In the genomic region with DNA sequence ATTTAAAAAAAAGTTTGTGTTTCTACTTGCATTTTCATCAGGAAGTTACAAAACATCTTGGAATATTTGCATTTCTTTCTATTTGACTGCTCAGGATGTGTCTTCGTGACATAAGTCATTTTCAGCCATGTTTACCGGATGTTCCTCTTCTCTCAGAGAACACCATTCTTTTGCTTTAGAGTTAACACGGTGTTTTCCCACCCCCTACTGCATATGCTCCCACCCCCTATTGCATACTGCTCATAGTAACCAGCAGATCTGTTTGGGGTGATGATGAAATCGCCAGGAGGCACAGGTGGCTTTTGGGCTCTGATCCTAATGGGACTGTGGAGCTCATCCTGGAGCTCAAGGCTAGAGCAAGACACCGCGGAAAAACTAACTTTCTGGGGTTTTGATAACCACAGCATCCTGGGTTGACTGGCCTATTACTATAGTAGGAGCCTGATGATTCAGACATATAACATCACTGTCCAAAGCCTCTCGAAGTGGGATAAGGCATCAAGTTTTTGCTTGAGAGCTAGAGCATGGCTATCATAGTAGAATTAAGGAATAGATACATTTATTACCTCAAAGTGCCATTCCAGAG, we compare ENCODE assay signal across 12 cellular contexts.
DNase-seq lines count a peak whose midpoint lies in the region; ATAC-seq, FAIRE-seq and TF ChIP-seq lines count a peak whose summit lies in the region.
"Had no signal": no experiment of that assay in that cellular context is flagged by ENCODE, and none has a peak within 500 bp of the region (broad histone marks: within the 10 kb centered on the region; RNA-seq: fewer than 3 reads in every experiment).

No MANE protein-coding gene starts in this region.

- no peaks in the 10 kb centered on the region for H3K79me2 ChIP-seq in GM23248 (ENCODE audit: insufficient read depth)
- no peaks in the 10 kb centered on the region for H3K79me2 ChIP-seq in keratinocyte (ENCODE audit: control insufficient read depth, insufficient read depth, low read length)

- H3K27me3 ChIP-seq in GM23248 (replicated peaks; ENCODE audit: insufficient read depth) (no peaks in the 10 kb centered on the region), keratinocyte (ENCODE audit: control insufficient read depth, extremely low read depth, insufficient read depth, low read length) (no peaks in the 10 kb centered on the region), A673 (replicated peaks; ENCODE audit: insufficient read depth, low read depth, low read length, poor library complexity) (no peaks in the 10 kb centered on the region)

- DNase-seq in GM23248 (peak; percentile 27), keratinocyte (ENCODE audit: low read depth, low spot score) (no peak), A673 (ENCODE audit: low spot score) (no peak)
- DNase-seq in stimulated activated CD4-positive, alpha-beta T cell treated with anti-CD3 and anti-CD28 coated beads, Interleukin-1b, Interleukin-23, amount 100 ng/mL, for 48 hours: no peak
- DNase-seq in activated CD4-positive, alpha-beta memory T cell treated with anti-CD3 and anti-CD28 coated beads, Interleukin-2, amount 10 ng/mL, durations not matched to agents 7 days and 5 days: no peak
- DNase-seq: activated CD4-positive, alpha-beta T cell treated with anti-CD3 and anti-CD28 coated beads, Interleukin-2, amount 50 U/mL, for 1 hour; NCI-H2081; SIG-M5; stimulated activated CD4-positive, alpha-beta T cell treated with anti-CD3 and anti-CD28 coated beads, Interleukin-2, amount 100 ng/mL, for 24 hours had no signal

- in situ Hi-C loops in GM23248 (cut with MboI): no loop called here

- H3F3A ChIP-seq in GM23248 (ENCODE audit: insufficient read depth): peaks cover 13% of the 10 kb centered on the region; the same call in 1 of the 2 replicates

- peaks cover 43% of the 10 kb centered on the region for H3K27me3 Mint-ChIP-seq in activated CD4-positive, alpha-beta memory T cell treated with anti-CD3 and anti-CD28 coated beads, Interleukin-2, amount 10 ng/mL, durations not matched to agents 7 days and 5 days

- H3K4me3 ChIP-seq in GM23248 (no peak overlapping the region), keratinocyte (ENCODE audit: control insufficient read depth in 2 of 3, extremely low read depth in 1 of 3, insufficient read depth in 2 of 3, low read depth in 1 of 3, low read length in 3 of 3) (no peak overlapping the region), A673 (ENCODE audit: low read depth, low read length, poor library complexity, severe bottlenecking) (no peak overlapping the region)

- BruUV-seq in A673 (replicated peaks; lab: Mats Ljungman, UMichigan): no TSS peak

- H4K20me1 ChIP-seq in GM23248 (ENCODE audit: insufficient read depth) (no peaks in the 10 kb centered on the region), keratinocyte (ENCODE audit: control insufficient read depth, extremely low read depth, insufficient read depth, low read length) (no peaks in the 10 kb centered on the region)

- no peaks in the 10 kb centered on the region for H3K36me3 Mint-ChIP-seq in activated CD4-positive, alpha-beta memory T cell treated with anti-CD3 and anti-CD28 coated beads, Interleukin-2, amount 10 ng/mL, durations not matched to agents 7 days and 5 days (ENCODE audit: low read depth)

- H3K36me3 ChIP-seq in GM23248 (ENCODE audit: low read depth): no peaks in the 10 kb centered on the region
- no peaks in the 10 kb centered on the region for H3K36me3 ChIP-seq in keratinocyte (ENCODE audit: control insufficient read depth in 2 of 2, extremely low read depth in 1 of 2, insufficient read depth in 2 of 2, low read length in 2 of 2)
- no peaks in the 10 kb centered on the region for H3K36me3 ChIP-seq in A673 (ENCODE audit: insufficient read depth, low read length, poor library complexity, severe bottlenecking)

- H3K27ac ChIP-seq in GM23248 (peak overlapping the region; percentile 61; the same call in 1 of the 2 replicates), keratinocyte (ENCODE audit: control insufficient read depth, insufficient read depth, low read length) (peak overlapping the region; percentile 86), A673 (ENCODE audit: low read depth, low read length, poor library complexity, severe bottlenecking) (no peak overlapping the region)

- H2AFZ ChIP-seq in GM23248: no peak overlapping the region; the same call in 1 of the 2 replicates
- H2AFZ ChIP-seq in keratinocyte (ENCODE audit: control insufficient read depth, low read length): no peak overlapping the region

- H3K9me1 ChIP-seq in keratinocyte (ENCODE audit: control insufficient read depth, extremely low read depth, insufficient read depth, low read length): no peaks in the 10 kb centered on the region

- no peak for TF ChIP-seq CTCF in keratinocyte (optimal IDR thresholded peaks at IDR 0.05 in 1 of 3, IDR thresholded peaks at IDR 0.05 in 1 of 3, conservative IDR thresholded peaks at IDR 0.05 in 1 of 3; ENCODE audit: extremely low read depth in 1 of 3, insufficient read depth in 2 of 3, low read length in 3 of 3)
- TF ChIP-seq CTCF in A673 (conservative IDR thresholded peaks at IDR 0.05; ENCODE audit: low read depth, low read length): no peak

- CTCF ChIA-PET in A673 (lab: Charles Lee): no interaction called here
- CTCF ChIA-PET in activated CD4-positive, alpha-beta memory T cell treated with anti-CD3 and anti-CD28 coated beads, Interleukin-2, amount 10 ng/mL, durations not matched to agents 7 days and 5 days (lab: Charles Lee): no interaction called here

- no peak overlapping the region for H3K27ac Mint-ChIP-seq in activated CD4-positive, alpha-beta memory T cell treated with anti-CD3 and anti-CD28 coated beads, Interleukin-2, amount 10 ng/mL, durations not matched to agents 7 days and 5 days

- no peak overlapping the region for H3K4me3 Mint-ChIP-seq in activated CD4-positive, alpha-beta memory T cell treated with anti-CD3 and anti-CD28 coated beads, Interleukin-2, amount 10 ng/mL, durations not matched to agents 7 days and 5 days

- dilution Hi-C loops in keratinocyte (cut with MboI; ENCODE audit: extremely low pct_ligation_motif_present, low sequenced_read_pairs): no loop called here

- H3K4me1 ChIP-seq in GM23248 (ENCODE audit: insufficient read depth) (peaks cover 36% of the 10 kb centered on the region), keratinocyte (ENCODE audit: control insufficient read depth, extremely low read depth, insufficient read depth, low read length) (peaks cover 38% of the 10 kb centered on the region), A673 (ENCODE audit: insufficient read depth, low read length, poor library complexity, severe bottlenecking) (no peaks in the 10 kb centered on the region)

- H3K9me3 Mint-ChIP-seq in activated CD4-positive, alpha-beta memory T cell treated with anti-CD3 and anti-CD28 coated beads, Interleukin-2, amount 10 ng/mL, durations not matched to agents 7 days and 5 days: no peaks in the 10 kb centered on the region

- intact Hi-C loops in A673 (cut with micrococcal nuclease; ENCODE audit: unreplicated experiment): no loop called here

- H3K4me2 ChIP-seq in GM23248 (ENCODE audit: unreplicated experiment) (no peak overlapping the region), keratinocyte (ENCODE audit: control insufficient read depth, extremely low read depth, insufficient read depth, low read depth, low read length) (no peak overlapping the region)

- no peaks in the 10 kb centered on the region for H3K9me2 ChIP-seq in GM23248 (ENCODE audit: insufficient read depth)

- H3K9ac ChIP-seq in GM23248 (no peak overlapping the region), keratinocyte (ENCODE audit: control insufficient read depth, extremely low read depth, insufficient read depth, low read length) (no peak overlapping the region)

- FAIRE-seq in keratinocyte (lab: Jason Lieb, UNC): no peak

- 92 to 96% methylated on average over 7 of the region's 7 CpGs for WGBS in GM23248 (ENCODE audit: low coverage in 1 of 2, low lambda C conversion rate in 2 of 2, missing lambda C conversion rate in 2 of 2), 2 experiments

- peaks cover 13% of the 10 kb centered on the region for H3K4me1 Mint-ChIP-seq in activated CD4-positive, alpha-beta memory T cell treated with anti-CD3 and anti-CD28 coated beads, Interleukin-2, amount 10 ng/mL, durations not matched to agents 7 days and 5 days

- H3K9me3 ChIP-seq in GM23248 (ENCODE audit: low read depth): no peaks in the 10 kb centered on the region
- no peaks in the 10 kb centered on the region for H3K9me3 ChIP-seq in keratinocyte (ENCODE audit: control insufficient read depth, low read depth, low read length)
- H3K9me3 ChIP-seq in A673 (ENCODE audit: low read depth, low read length, poor library complexity, severe bottlenecking): no peaks in the 10 kb centered on the region

- ATAC-seq in GM18907 (IDR thresholded peaks at IDR 0.05; ENCODE audit: unreplicated experiment) (peak; percentile 90), HG03520 (IDR thresholded peaks at IDR 0.05; ENCODE audit: unreplicated experiment) (peak; percentile 77), GM19324 (IDR thresholded peaks at IDR 0.05; ENCODE audit: low FRiP score, unreplicated experiment) (no peak)

- POLR2A ChIA-PET in A673 (lab: Charles Lee; ENCODE audit: low non-redundant PET): no interaction called here
- POLR2A ChIA-PET in activated CD4-positive, alpha-beta memory T cell treated with anti-CD3 and anti-CD28 coated beads, Interleukin-2, amount 10 ng/mL, durations not matched to agents 7 days and 5 days (lab: Charles Lee): no interaction called here
